Comparison of ENCODE assay signal across 2 cellular contexts in genomic region chr1:154972517-154973343, GRCh38.
TF ChIP-seq lines count a peak whose summit lies in the region.

No MANE protein-coding gene starts in this region.

TF ChIP-seq in HCT116, 20 proteins besides CTCF, POLR2A, EP300 and RAD21 (continued from another document):
- TF ChIP-seq MAX (IDR thresholded peaks at IDR 0.05) (no peak), SIN3A (IDR thresholded peaks at IDR 0.05; ENCODE audit: low read depth) (no peak), SP1 (IDR thresholded peaks at IDR 0.05; ENCODE audit: low read depth) (no peak), ZBTB33 (IDR thresholded peaks at IDR 0.05; ENCODE audit: extremely low read depth, insufficient replicate concordance, low read length) (no peak), ELF1 (IDR thresholded peaks at IDR 0.05; ENCODE audit: borderline replicate concordance, low read depth) (no peak), EZH2 (IDR thresholded peaks at IDR 0.05) (no peak), CEBPB (IDR thresholded peaks at IDR 0.05; ENCODE audit: low read depth) (no peak), ATF3 (IDR thresholded peaks at IDR 0.05) (no peak), FOSL1 (IDR thresholded peaks at IDR 0.05; ENCODE audit: low read depth) (no peak), POLR2AphosphoS5 (IDR thresholded peaks at IDR 0.05; ENCODE audit: low read depth, low read length) (peak; percentile 66), REST (IDR thresholded peaks at IDR 0.05; ENCODE audit: low read depth) (no peak), JUND (IDR thresholded peaks at IDR 0.05) (no peak)

TF ChIP-seq in SK-N-SH, 30 proteins besides CTCF, POLR2A, EP300 and RAD21 (continued from another document):
- TF ChIP-seq USF1 (IDR thresholded peaks at IDR 0.05; ENCODE audit: borderline replicate concordance, low read depth) (no peak), CHD2 (IDR thresholded peaks at IDR 0.05; ENCODE audit: low read length, partially characterized antibody) (peak; percentile 37), REST (IDR thresholded peaks at IDR 0.05; ENCODE audit: low read depth, low read length) (peak; percentile 46; the same call in 1 of the 2 replicates), IRF3 (IDR thresholded peaks at IDR 0.05; ENCODE audit: low read depth, low read length) (no peak), NFIC (IDR thresholded peaks at IDR 0.05; ENCODE audit: borderline replicate concordance) (peak; percentile 39; the same call in 1 of the 2 replicates), USF2 (IDR thresholded peaks at IDR 0.05; ENCODE audit: borderline replicate concordance, low read depth, low read length) (no peak), MXI1 (IDR thresholded peaks at IDR 0.05; ENCODE audit: low read depth, low read length) (no peak), RFX5 (IDR thresholded peaks at IDR 0.05; ENCODE audit: low read length) (no peak), ZBTB33 (IDR thresholded peaks at IDR 0.05; ENCODE audit: borderline replicate concordance, low read depth) (no peak; the same call in 1 of the 2 replicates), GATA2 (CRISPR knock-in tag; IDR thresholded peaks at IDR 0.05) (no peak), PBX3 (IDR thresholded peaks at IDR 0.05) (peak; percentile 37; the same call in 1 of the 2 replicates), FOXJ3 (CRISPR knock-in tag; IDR thresholded peaks at IDR 0.05) (no peak), TEAD4 (IDR thresholded peaks at IDR 0.05; ENCODE audit: borderline replicate concordance, insufficient read depth) (peak; percentile 53; the same call in 1 of the 2 replicates), RXRA (IDR thresholded peaks at IDR 0.05; ENCODE audit: borderline replicate concordance, low read depth) (no peak; the same call in 1 of the 2 replicates), TCF12 (IDR thresholded peaks at IDR 0.05) (peak; percentile 66), MAX (IDR thresholded peaks at IDR 0.05; ENCODE audit: low read depth) (peak; percentile 83; the same call in 1 of the 2 replicates), SMC3 (IDR thresholded peaks at IDR 0.05; ENCODE audit: low read depth, low read length) (no peak), RCOR1 (IDR thresholded peaks at IDR 0.05; ENCODE audit: low read length) (no peak), FOSL2 (IDR thresholded peaks at IDR 0.05; ENCODE audit: borderline replicate concordance, low read depth) (peak; percentile 29; the same call in 1 of the 2 replicates), JUND (IDR thresholded peaks at IDR 0.05) (no peak; the same call in 1 of the 2 replicates), ELF1 (IDR thresholded peaks at IDR 0.05) (no peak; the same call in 1 of the 2 replicates), TAF1 (IDR thresholded peaks at IDR 0.05; ENCODE audit: borderline replicate concordance, low read depth, low read length) (peak; percentile 70), GABPA (IDR thresholded peaks at IDR 0.05; ENCODE audit: low read depth) (peak; percentile 61)
